In the genomic region with DNA sequence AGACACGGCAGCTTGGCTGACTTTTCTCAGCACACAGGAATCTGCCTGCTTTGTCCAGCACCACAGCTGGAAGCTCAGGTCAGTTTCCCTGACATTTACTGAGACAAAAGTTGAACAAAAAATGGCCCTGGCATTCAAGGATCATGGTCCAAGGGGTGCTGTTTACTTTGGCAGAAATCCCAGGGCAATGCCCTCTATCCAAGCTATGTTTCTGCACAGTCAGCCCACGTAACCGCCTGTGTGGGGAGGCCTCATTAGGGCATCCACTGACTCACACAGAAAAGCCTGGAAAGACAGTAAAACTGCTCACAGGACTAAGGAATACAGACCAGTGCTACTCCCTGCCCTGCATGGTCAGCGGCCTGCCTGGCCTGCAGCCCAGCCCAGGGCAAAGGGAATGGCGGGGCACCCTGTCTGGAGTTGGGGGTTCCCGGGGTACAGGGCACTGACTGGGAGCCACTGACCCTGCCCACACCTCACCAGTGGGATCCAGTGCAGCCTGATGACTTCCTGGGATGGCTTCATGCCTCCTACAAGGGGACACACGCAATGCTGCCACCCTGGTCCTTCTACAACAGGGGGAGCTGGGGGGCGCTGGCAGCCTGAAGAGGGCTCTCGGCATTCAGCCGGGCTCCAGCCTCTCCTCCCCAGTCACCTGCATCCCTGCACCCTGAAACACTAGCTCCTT, we compare ENCODE assay signal across 8 cellular contexts.
DNase-seq lines count a peak whose midpoint lies in the region; ATAC-seq, FAIRE-seq and TF ChIP-seq lines count a peak whose summit lies in the region.

No MANE protein-coding gene starts in this region.

- no peaks in the 10 kb centered on the region for H3K9me3 ChIP-seq in pancreas
- H3K9me3 ChIP-seq in effector memory CD4-positive, alpha-beta T cell (ENCODE audit: control insufficient read depth, low read length) = no peaks in the 10 kb centered on the region

- peaks cover 0 to 10% (median 0%) of the 10 kb centered on the region in 3 donors for H3K36me3 ChIP-seq in pancreas
- H3K36me3 ChIP-seq in effector memory CD4-positive, alpha-beta T cell (ENCODE audit: control insufficient read depth, insufficient read depth, low read length) = no peaks in the 10 kb centered on the region

- intact Hi-C loops in pancreas (cut with DNase I) = loop anchor here in 1 of 3 donors (10.0 kb wide), 1 partner anchor 63 kb away; no protein-coding TSS in a partner anchor

- peaks cover 0 to 5% (median 0%) of the 10 kb centered on the region in 3 donors for H3K4me1 ChIP-seq in pancreas
- H3K4me1 ChIP-seq in effector memory CD4-positive, alpha-beta T cell (ENCODE audit: control insufficient read depth, insufficient read depth, low read length, poor library complexity, severe bottlenecking) = no peaks in the 10 kb centered on the region

- H3K27ac ChIP-seq in pancreas = peak overlapping the region in 1 of 4 donors; percentile 57
- no peak overlapping the region for H3K27ac ChIP-seq in effector memory CD4-positive, alpha-beta T cell (ENCODE audit: insufficient read depth, low read length, poor library complexity, severe bottlenecking)

- TF ChIP-seq CTCF in epithelial cell of esophagus (IDR thresholded peaks at IDR 0.05; ENCODE audit: insufficient read depth, low read depth, low read length, missing control alignments) = no peak
- TF ChIP-seq CTCF in pancreas (IDR thresholded peaks at IDR 0.05) = no peak

- H3K4me3 ChIP-seq in epithelial cell of esophagus (ENCODE audit: low read length) = no peak overlapping the region
- H3K4me3 ChIP-seq in pancreas = no peak overlapping the region
- no peak overlapping the region for H3K4me3 ChIP-seq in effector memory CD4-positive, alpha-beta T cell (ENCODE audit: insufficient read depth, low read depth, low read length, poor library complexity, severe bottlenecking)

- ATAC-seq in pancreas (peak; percentile 81 to 96 (median 92)), GM18511 (IDR thresholded peaks at IDR 0.05; ENCODE audit: unreplicated experiment) (no peak)

- H3K27me3 ChIP-seq in pancreas = no peaks in the 10 kb centered on the region
- no peaks in the 10 kb centered on the region for H3K27me3 ChIP-seq in effector memory CD4-positive, alpha-beta T cell (replicated peaks; ENCODE audit: control insufficient read depth, insufficient read depth, low read length, poor library complexity, severe bottlenecking)

- WGBS in pancreas, 2 donors = 65 to 67% methylated on average over 10 of the region's 10 CpGs

- DNase-seq in Daoy (ENCODE audit: low read depth) (peak; percentile 82), NCI-H69 (lab: John Stamatoyannopoulos, UW) (peak; percentile 55), epithelial cell of esophagus (ENCODE audit: low read depth) (peak; percentile 28), pancreas (peak in 5 of 6 donors; percentile 47 to 76 (median 50)), NCI-H2107 treated with DMSO at 0.1 percent for 48 hours (lab: John Stamatoyannopoulos, UW; ENCODE audit: unreplicated experiment) (no peak)
- no peak for DNase-seq in effector memory CD4-positive, alpha-beta T cell
- DNase-seq in stimulated activated naive CD4-positive, alpha-beta T cell treated with Interleukin-2 at 50 U/mL for 16 hours (lab: John Stamatoyannopoulos, UW) = no peak

- FAIRE-seq in pancreas (lab: Jason Lieb, UNC) = no peak

Comparison
In these comparisons a context has a peak if more than half of its experiments do, and no peak if none do; other contexts are left out.
1. DNase-seq: peak in Daoy (single experiment), NCI-H69 (single experiment), epithelial cell of esophagus (single experiment) and pancreas (5 of 6); none in effector memory CD4-positive, alpha-beta T cell (0 of 3), stimulated activated naive CD4-positive, alpha-beta T cell treated with Interleukin-2 at 50 U/mL for 16 hours (single experiment) and NCI-H2107 treated with DMSO at 0.1 percent for 48 hours (single experiment).